In the genomic region with DNA sequence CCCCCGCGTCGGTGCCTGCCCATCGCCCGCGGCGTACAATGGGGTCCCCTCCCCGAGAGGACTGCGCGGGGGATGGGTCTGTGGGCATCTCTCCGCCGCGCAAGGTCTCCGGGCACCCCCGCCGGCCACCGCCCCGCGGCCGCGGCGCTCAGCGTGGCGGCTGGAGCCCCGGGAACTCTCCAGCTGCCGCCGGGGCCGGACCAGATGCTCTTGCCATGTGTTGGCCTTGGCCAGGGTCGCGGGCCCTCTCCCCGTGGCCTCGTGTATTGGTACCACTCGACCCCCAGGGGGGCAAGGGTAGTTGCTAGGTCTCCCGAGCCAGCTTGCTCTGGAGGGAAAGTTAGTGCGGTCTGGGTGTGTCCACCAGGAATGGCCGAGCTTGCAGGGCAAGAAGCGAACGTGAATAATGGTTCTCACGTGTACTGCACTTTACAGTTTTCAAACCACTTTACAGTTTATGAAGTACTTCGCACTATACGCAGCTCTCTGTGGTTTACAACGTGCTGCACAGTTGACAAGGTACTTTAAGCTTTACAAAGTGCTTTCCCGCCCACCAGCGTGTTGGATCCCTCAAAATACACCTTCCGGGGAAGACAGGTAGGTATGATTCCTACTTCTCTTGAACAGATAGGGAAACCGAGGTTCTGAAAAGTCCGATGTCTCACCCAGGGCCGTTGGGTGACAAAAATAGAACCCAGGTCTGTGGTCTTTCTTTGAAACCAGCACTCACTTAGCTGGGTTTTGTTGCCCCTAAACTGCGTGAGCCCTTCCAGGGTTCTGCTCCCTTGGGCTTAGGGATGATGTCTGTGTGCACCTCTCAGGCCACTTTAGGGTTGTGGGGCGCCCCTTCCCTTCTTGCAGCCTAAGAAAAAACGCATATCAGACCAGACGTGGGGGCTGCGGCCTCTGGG, we compare ENCODE assay signal across 8 cellular contexts. TPM values are rescaled to one million over a fixed set of nuclear protein-coding genes. Genes with fewer than 3 reads are reported as not detected.
A peak's percentile ranks its signal among the peaks of the same experiment; 100 is the strongest.
DNase-seq lines count a peak whose midpoint lies in the region; ATAC-seq lines count a peak whose summit lies in the region.

No MANE protein-coding gene starts in this region.

- H3K27ac ChIP-seq in BLaER1 (no peak overlapping the region), HUES6 (ENCODE audit: low read depth, low read length) (no peak overlapping the region), muscle layer of colon (ENCODE audit: low read depth, low read length) (no peak overlapping the region)

- no peak overlapping the region for H3K9ac ChIP-seq in BLaER1
- H3K9ac ChIP-seq in HUES6 (ENCODE audit: low read length): no peak overlapping the region
- H3K9ac ChIP-seq in muscle layer of colon (ENCODE audit: low read length): no peak overlapping the region

- H3K9me3 Mint-ChIP-seq in central memory CD8-positive, alpha-beta T cell: no peaks in the 10 kb centered on the region

- H3K36me3 ChIP-seq in BLaER1: no peaks in the 10 kb centered on the region
- no peaks in the 10 kb centered on the region for H3K36me3 ChIP-seq in HUES6 (ENCODE audit: control insufficient read depth, insufficient read depth, low read length)
- H3K36me3 ChIP-seq in muscle layer of colon (ENCODE audit: insufficient read depth, low read length): no peaks in the 10 kb centered on the region

- peaks cover 5% of the 10 kb centered on the region for H3K36me3 Mint-ChIP-seq in central memory CD8-positive, alpha-beta T cell (ENCODE audit: insufficient read depth)

- H3K4me3 Mint-ChIP-seq in central memory CD8-positive, alpha-beta T cell: peak overlapping the region; percentile 59

- peak overlapping the region; percentile 71 for H3K4me3 ChIP-seq in BLaER1
- H3K4me3 ChIP-seq in HUES6 (ENCODE audit: low read depth, low read length): peak overlapping the region; percentile 59
- H3K4me3 ChIP-seq in muscle layer of colon (ENCODE audit: low read depth in 1 of 2, low read length in 2 of 2): peak overlapping the region; percentile 16 to 50

- no peak overlapping the region for H3K27ac Mint-ChIP-seq in central memory CD8-positive, alpha-beta T cell (ENCODE audit: low read depth)

- H3K27me3 Mint-ChIP-seq in central memory CD8-positive, alpha-beta T cell: peaks cover 83% of the 10 kb centered on the region

- ATAC-seq in central memory CD8-positive, alpha-beta T cell (replicated peaks; ENCODE audit: extremely low read depth, poor library complexity, severe bottlenecking): no peak
- ATAC-seq in GM18519 (IDR thresholded peaks at IDR 0.05; ENCODE audit: low FRiP score, unreplicated experiment): no peak

- H3K4me2 ChIP-seq in BLaER1: peak overlapping the region; percentile 92

- peaks cover 10% of the 10 kb centered on the region for H3K4me1 Mint-ChIP-seq in central memory CD8-positive, alpha-beta T cell

- peaks cover 45% of the 10 kb centered on the region for H3K27me3 ChIP-seq in BLaER1
- H3K27me3 ChIP-seq in HUES6 (ENCODE audit: control insufficient read depth, insufficient read depth, low read length): peaks cover 43% of the 10 kb centered on the region
- H3K27me3 ChIP-seq in muscle layer of colon (ENCODE audit: control insufficient read depth in 1 of 2, insufficient read depth in 2 of 2, low read length in 2 of 2): peaks cover 0 to 18% of the 10 kb centered on the region in 2 donors

- DNase-seq in central memory CD8-positive, alpha-beta T cell (ENCODE audit: low spot score in 2 of 2): no peak
- DNase-seq in cerebellum (ENCODE audit: low spot score): no peak
- DNase-seq in nucleus accumbens (lab: John Stamatoyannopoulos, UW): no peak
- no peak for DNase-seq in activated CD4-positive, alpha-beta T cell treated with anti-CD3 and anti-CD28 coated beads, Interleukin-2, amount 50 U/mL, for 4 hours

- H4K20me1 ChIP-seq in BLaER1: peaks cover 38% of the 10 kb centered on the region

- H3K9me3 ChIP-seq in BLaER1 (no peaks in the 10 kb centered on the region), HUES6 (ENCODE audit: control insufficient read depth, insufficient read depth, low read depth, low read length) (no peaks in the 10 kb centered on the region), muscle layer of colon (ENCODE audit: low read length) (no peaks in the 10 kb centered on the region)

- H3K4me1 ChIP-seq in BLaER1 (peaks cover 45% of the 10 kb centered on the region), HUES6 (ENCODE audit: control insufficient read depth, insufficient read depth, low read length) (peaks cover 14% of the 10 kb centered on the region; the same call in 1 of the 2 replicates), muscle layer of colon (ENCODE audit: insufficient read depth, low read length) (peaks cover 5% of the 10 kb centered on the region)

RNA-seq across cellular contexts. Expression of a gene that starts 1.2 kb away (rescaled TPM):
- 83.8 TPM for total RNA-seq in cerebellum

RNA-seq across cellular contexts. Expression of a gene that starts 58.8 kb away (rescaled TPM):
- total RNA-seq in cerebellum: 7.0 TPM
